In the genomic region with DNA sequence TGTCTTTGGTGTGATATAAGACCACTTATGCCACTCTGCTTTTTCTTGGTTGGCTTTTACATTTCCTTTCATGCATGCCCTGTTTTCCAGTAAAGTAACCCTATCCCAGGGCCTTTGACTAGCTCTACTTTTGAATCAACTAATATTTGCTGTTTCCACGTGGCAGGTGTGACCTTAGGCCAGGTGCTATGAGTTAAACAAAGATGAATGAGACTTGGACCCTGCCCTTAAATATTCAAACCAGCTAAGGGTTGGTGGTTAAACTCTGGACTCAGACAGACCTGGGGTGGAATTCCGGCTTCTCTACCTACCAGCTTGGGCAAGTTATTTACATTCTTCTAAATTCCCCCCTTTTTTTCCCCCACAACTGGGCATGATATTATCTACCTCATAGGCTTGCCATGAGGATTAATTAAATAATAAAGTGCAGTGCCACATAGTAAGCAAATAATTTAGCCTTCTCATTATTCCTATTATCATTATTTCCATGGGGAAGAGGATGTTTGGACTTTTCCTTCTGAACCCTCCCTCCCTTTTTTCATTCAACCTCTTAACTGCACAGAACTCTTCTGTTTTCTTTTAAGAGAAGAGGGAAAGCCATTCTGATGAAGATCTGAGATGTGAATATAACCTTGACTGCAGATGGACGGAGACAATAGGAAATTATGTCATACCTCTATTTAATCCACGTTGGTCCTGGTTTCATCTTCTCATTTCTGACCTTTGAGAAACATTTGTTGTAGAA, we compare ENCODE assay signal across 20 cellular contexts.
DNase-seq lines count a peak whose midpoint lies in the region; ATAC-seq and TF ChIP-seq lines count a peak whose summit lies in the region.
"Had no signal": no experiment of that assay in that cellular context is flagged by ENCODE, and none has a peak within 500 bp of the region (broad histone marks: within the 10 kb centered on the region; RNA-seq: fewer than 3 reads in every experiment).

No MANE protein-coding gene starts in this region.

- no peak for ATAC-seq in effector memory CD8-positive, alpha-beta T cell (replicated peaks)
- ATAC-seq in natural killer cell, result peak in 1 of 3 donors; percentile 13
- no peak for ATAC-seq in HG02588 (IDR thresholded peaks at IDR 0.05; ENCODE audit: unreplicated experiment)
- ATAC-seq: gastroesophageal sphincter had no signal

- no peak for TF ChIP-seq CTCF in natural killer cell (IDR thresholded peaks at IDR 0.05)
- no peak for TF ChIP-seq CTCF in A673 (conservative IDR thresholded peaks at IDR 0.05; ENCODE audit: low read depth, low read length)

- peak overlapping the region; percentile 85 to 92 for H3K27ac Mint-ChIP-seq in effector memory CD8-positive, alpha-beta T cell
- H3K27ac Mint-ChIP-seq in natural killer cell, result peak overlapping the region; percentile 86 to 88
- H3K27ac Mint-ChIP-seq: progenitor cell of endocrine pancreas had no signal

- H3K36me3 Mint-ChIP-seq in effector memory CD8-positive, alpha-beta T cell (ENCODE audit: insufficient read depth), result peaks cover 7% of the 10 kb centered on the region
- H3K36me3 Mint-ChIP-seq in natural killer cell, result no peaks in the 10 kb centered on the region

- no peak overlapping the region for H3K4me3 ChIP-seq in A673 (ENCODE audit: low read depth, low read length, poor library complexity, severe bottlenecking)
- H3K4me3 ChIP-seq: adrenal gland, esophagus squamous epithelium, gastroesophageal sphincter, lower lobe of right lung, sigmoid colon, tibial artery had no signal

- BruUV-seq in A673 (replicated peaks; lab: Mats Ljungman, UMichigan), result no TSS peak

- H3K27me3 Mint-ChIP-seq in effector memory CD8-positive, alpha-beta T cell, result peaks cover 9 to 12% of the 10 kb centered on the region in 2 donors
- H3K27me3 Mint-ChIP-seq in natural killer cell (ENCODE audit: low read depth in 2 of 2), result peaks cover 17 to 26% of the 10 kb centered on the region in 2 donors

- no peaks in the 10 kb centered on the region for H3K9me3 ChIP-seq in A673 (ENCODE audit: low read depth, low read length, poor library complexity, severe bottlenecking)
- H3K9me3 ChIP-seq: adrenal gland, esophagus squamous epithelium, gastroesophageal sphincter, lower lobe of right lung, sigmoid colon, tibial artery had no signal

- H3K27ac ChIP-seq in A673 (ENCODE audit: low read depth, low read length, poor library complexity, severe bottlenecking), result no peak overlapping the region
- H3K27ac ChIP-seq: C4-2B, lower lobe of right lung, tibial artery had no signal

- intact Hi-C loops in natural killer cell (cut with micrococcal nuclease), result loop anchor here (2.0 kb wide), 1 partner anchor 15 kb away; no protein-coding TSS in a partner anchor
- intact Hi-C loops in A673 (cut with micrococcal nuclease; ENCODE audit: unreplicated experiment), result no loop called here

- DNase-seq in DMS53 treated with DMSO at 0.1 percent for 48 hours (lab: John Stamatoyannopoulos, UW; ENCODE audit: unreplicated experiment) (peak; percentile 63), NCI-H2196 (lab: John Stamatoyannopoulos, UW; ENCODE audit: unreplicated experiment) (peak; percentile 76), natural killer cell (no peak), NCI-H82 treated with DMSO at 0.1 percent for 48 hours (lab: John Stamatoyannopoulos, UW; ENCODE audit: unreplicated experiment) (no peak), A673 (ENCODE audit: low spot score) (no peak)
- DNase-seq in effector memory CD8-positive, alpha-beta T cell, result no peak
- DNase-seq: activated CD4-positive, alpha-beta T cell treated with anti-CD3 and anti-CD28 coated beads for 1 hour; esophagus squamous epithelium; hypothalamus; lower lobe of right lung; NCI-H1092 treated with DMSO at 0.1 percent for 48 hours; NCI-H2029 treated with DMSO at 0.1 percent for 48 hours; sigmoid colon; tibial artery had no signal

- H3K9me3 Mint-ChIP-seq in effector memory CD8-positive, alpha-beta T cell, result no peaks in the 10 kb centered on the region
- H3K9me3 Mint-ChIP-seq in natural killer cell, result no peaks in the 10 kb centered on the region
- H3K9me3 Mint-ChIP-seq: stimulated activated naive CD8-positive, alpha-beta T cell treated with anti-CD3 and anti-CD28 coated beads, Interleukin-15, Interleukin-2, amounts not matched to agents 100 ng/mL and 50 ng/mL, for 24 hours had no signal

- H3K4me1 ChIP-seq in A673 (ENCODE audit: insufficient read depth, low read length, poor library complexity, severe bottlenecking), result no peaks in the 10 kb centered on the region
- H3K4me1 ChIP-seq: tibial artery had no signal

- CTCF ChIA-PET in A673 (lab: Charles Lee), result no interaction called here

- peaks cover 10 to 15% of the 10 kb centered on the region in 2 donors for H3K4me1 Mint-ChIP-seq in effector memory CD8-positive, alpha-beta T cell (ENCODE audit: low read depth in 2 of 2)
- H3K4me1 Mint-ChIP-seq in natural killer cell, result peaks cover 16 to 22% of the 10 kb centered on the region in 2 donors

- H3K4me3 Mint-ChIP-seq in effector memory CD8-positive, alpha-beta T cell, result no peak overlapping the region
- no peak overlapping the region for H3K4me3 Mint-ChIP-seq in natural killer cell
- H3K4me3 Mint-ChIP-seq: stimulated activated naive CD8-positive, alpha-beta T cell treated with anti-CD3 and anti-CD28 coated beads, Interleukin-15, Interleukin-2, amounts not matched to agents 100 ng/mL and 50 ng/mL, for 24 hours had no signal

- no peaks in the 10 kb centered on the region for H3K36me3 ChIP-seq in A673 (ENCODE audit: insufficient read depth, low read length, poor library complexity, severe bottlenecking)
- H3K36me3 ChIP-seq: adrenal gland, esophagus squamous epithelium, gastroesophageal sphincter, lower lobe of right lung, sigmoid colon, tibial artery had no signal

- peaks cover 3% of the 10 kb centered on the region for H3K27me3 ChIP-seq in A673 (replicated peaks; ENCODE audit: insufficient read depth, low read depth, low read length, poor library complexity)
- H3K27me3 ChIP-seq: adrenal gland, esophagus squamous epithelium, gastroesophageal sphincter, sigmoid colon, tibial artery had no signal

- POLR2A ChIA-PET in A673 (lab: Charles Lee; ENCODE audit: low non-redundant PET), result interaction anchor here (0.6 kb wide), 1 partner anchor 307 kb away, joined by 4 read pairs; no protein-coding TSS in a partner anchor

Comparison
In these comparisons a context has a peak if more than half of its experiments do, and no peak if none do; other contexts are left out.
1. DNase-seq: peak in DMS53 treated with DMSO at 0.1 percent for 48 hours (single experiment) and NCI-H2196 (single experiment); none in effector memory CD8-positive, alpha-beta T cell (0 of 3), natural killer cell (single experiment), NCI-H82 treated with DMSO at 0.1 percent for 48 hours (single experiment) and A673 (single experiment).